In the genomic region with DNA sequence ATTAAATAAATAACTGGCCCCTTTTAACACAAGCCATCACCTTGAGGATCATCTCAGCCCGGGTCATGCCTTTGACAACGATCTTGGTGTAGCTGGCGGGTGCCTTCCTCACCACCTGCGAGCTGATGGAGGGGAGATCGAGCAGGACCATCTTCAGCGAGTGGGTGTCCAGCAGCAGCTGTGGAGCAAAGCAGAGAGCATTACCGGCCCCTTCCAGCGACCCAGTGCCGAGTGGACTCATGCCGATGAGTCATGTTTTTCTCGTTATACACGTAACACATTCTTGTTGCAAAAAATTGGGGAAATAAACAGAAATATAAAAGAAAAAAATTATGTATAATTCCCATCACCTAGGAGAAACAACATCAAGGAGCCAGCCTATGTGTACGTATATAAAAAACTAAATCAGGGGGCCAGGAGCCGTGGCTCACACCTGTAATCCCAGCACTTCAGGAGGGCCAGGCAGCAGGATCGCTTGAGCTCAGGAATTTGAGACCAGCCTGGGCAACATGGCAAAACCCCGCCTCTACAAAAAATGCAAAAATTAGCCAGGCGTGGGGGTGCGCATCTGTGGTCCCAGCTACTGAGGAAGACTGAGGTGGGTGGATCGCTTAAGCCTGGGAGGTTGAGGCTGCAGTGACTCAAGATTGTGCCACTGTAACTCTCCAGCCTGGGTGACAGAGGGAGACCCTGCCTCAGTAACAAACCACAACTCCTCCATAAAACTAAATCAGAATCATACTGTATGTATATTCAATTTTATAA, we compare ENCODE assay signal across 1 cellular context.
TF ChIP-seq lines count a peak whose summit lies in the region.

No MANE protein-coding gene starts in this region.

TF ChIP-seq in GM23338, 12 proteins besides CTCF, POLR2A, EP300 and RAD21:
- no peak for TF ChIP-seq EZH2phosphoT487 (IDR thresholded peaks at IDR 0.05; ENCODE audit: unreplicated experiment)
- TF ChIP-seq, protein P1, sequence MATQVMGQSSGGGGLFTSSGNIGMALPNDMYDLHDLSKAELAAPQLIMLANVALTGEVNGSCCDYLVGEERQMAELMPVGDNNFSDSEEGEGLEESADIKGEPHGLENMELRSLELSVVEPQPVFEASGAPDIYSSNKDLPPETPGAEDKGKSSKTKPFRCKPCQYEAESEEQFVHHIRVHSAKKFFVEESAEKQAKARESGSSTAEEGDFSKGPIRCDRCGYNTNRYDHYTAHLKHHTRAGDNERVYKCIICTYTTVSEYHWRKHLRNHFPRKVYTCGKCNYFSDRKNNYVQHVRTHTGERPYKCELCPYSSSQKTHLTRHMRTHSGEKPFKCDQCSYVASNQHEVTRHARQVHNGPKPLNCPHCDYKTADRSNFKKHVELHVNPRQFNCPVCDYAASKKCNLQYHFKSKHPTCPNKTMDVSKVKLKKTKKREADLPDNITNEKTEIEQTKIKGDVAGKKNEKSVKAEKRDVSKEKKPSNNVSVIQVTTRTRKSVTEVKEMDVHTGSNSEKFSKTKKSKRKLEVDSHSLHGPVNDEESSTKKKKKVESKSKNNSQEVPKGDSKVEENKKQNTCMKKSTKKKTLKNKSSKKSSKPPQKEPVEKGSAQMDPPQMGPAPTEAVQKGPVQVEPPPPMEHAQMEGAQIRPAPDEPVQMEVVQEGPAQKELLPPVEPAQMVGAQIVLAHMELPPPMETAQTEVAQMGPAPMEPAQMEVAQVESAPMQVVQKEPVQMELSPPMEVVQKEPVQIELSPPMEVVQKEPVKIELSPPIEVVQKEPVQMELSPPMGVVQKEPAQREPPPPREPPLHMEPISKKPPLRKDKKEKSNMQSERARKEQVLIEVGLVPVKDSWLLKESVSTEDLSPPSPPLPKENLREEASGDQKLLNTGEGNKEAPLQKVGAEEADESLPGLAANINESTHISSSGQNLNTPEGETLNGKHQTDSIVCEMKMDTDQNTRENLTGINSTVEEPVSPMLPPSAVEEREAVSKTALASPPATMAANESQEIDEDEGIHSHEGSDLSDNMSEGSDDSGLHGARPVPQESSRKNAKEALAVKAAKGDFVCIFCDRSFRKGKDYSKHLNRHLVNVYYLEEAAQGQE (IDR thresholded peaks at IDR 0.05; ENCODE audit: unreplicated experiment) = no peak
- TF ChIP-seq POLR2AphosphoS5 (IDR thresholded peaks at IDR 0.05; ENCODE audit: low read depth) = no peak
- TF ChIP-seq EZH2 (IDR thresholded peaks at IDR 0.05; ENCODE audit: low read depth, unreplicated experiment) = no peak
- no peak for TF ChIP-seq JUNB (IDR thresholded peaks at IDR 0.05; ENCODE audit: unreplicated experiment)
TF ChIP-seq in GM23338: peak in this region for 0.
